9 cellular contexts compared by ENCODE assay signal in genomic region chr14:52551205-52551604, GRCh38. TPM values are rescaled to one million over a fixed set of nuclear protein-coding genes. Genes with fewer than 3 reads are reported as not detected.
DNase-seq lines count a peak whose midpoint lies in the region; ATAC-seq and TF ChIP-seq lines count a peak whose summit lies in the region.
"Had no signal": no experiment of that assay in that cellular context is flagged by ENCODE, and none has a peak within 500 bp of the region (broad histone marks: within the 10 kb centered on the region; RNA-seq: fewer than 3 reads in every experiment).

No MANE protein-coding gene starts in this region.

- TF ChIP-seq CTCF in PC-3 (conservative IDR thresholded peaks at IDR 0.05; ENCODE audit: low read depth, low read length) (no peak), epithelial cell of proximal tubule (conservative IDR thresholded peaks at IDR 0.05; ENCODE audit: low read depth, low read length) (no peak), prostate gland (IDR thresholded peaks at IDR 0.05) (no peak)

- CTCF ChIA-PET in PC-3 (lab: Charles Lee): interaction anchor here (0.6 to 1.0 kb wide), 4 partner anchors 130 to 601 kb away, joined by 3 to 12 read pairs (median 5); no protein-coding TSS in a partner anchor

- POLR2A ChIA-PET in PC-3 (lab: Charles Lee; ENCODE audit: unreplicated experiment): interaction anchor here (0.6 kb wide), 1 partner anchor 119 kb away, joined by 6 read pairs; no protein-coding TSS in a partner anchor

- peak overlapping the region; percentile 95 for H2AFZ ChIP-seq in PC-3 (ENCODE audit: low read length)

- H3K27me3 ChIP-seq in PC-3 (ENCODE audit: low read length) (no peaks in the 10 kb centered on the region), prostate gland (replicated peaks; ENCODE audit: insufficient read depth) (no peaks in the 10 kb centered on the region)

- no peak for DNase-seq in PC-3
- no peak for DNase-seq in epithelial cell of proximal tubule (ENCODE audit: low read depth)
- no peak for DNase-seq in prostate gland (ENCODE audit: low spot score)
- no peak for DNase-seq in AG20443 (ENCODE audit: low spot score)
- no peak for DNase-seq in DMS 273 (lab: John Stamatoyannopoulos, UW; ENCODE audit: unreplicated experiment)
- DNase-seq in NCI-H226: no peak
- DNase-seq: amniotic stem cell had no signal

- intact Hi-C loops in PC-3 (cut with micrococcal nuclease) (loop anchor here (5.0 to 10.0 kb wide), 4 partner anchors 91 to 754 kb away; partner anchors contain the start of gene FERMT2), prostate gland (cut with DNase I) (loop anchor here (5.0 to 10.0 kb wide), 3 partner anchors 144 to 401 kb away; partner anchors contain the start of genes ERO1A, FERMT2 and PTGER2)

- H3K27ac ChIP-seq in PC-3 (ENCODE audit: low read length): no peak overlapping the region
- H3K27ac ChIP-seq in prostate gland: peak overlapping the region; percentile 95 to 96

- H3K4me1 ChIP-seq in PC-3 (ENCODE audit: insufficient read depth, low read length) (peaks cover 20% of the 10 kb centered on the region), prostate gland (replicated peaks) (peaks cover 3% of the 10 kb centered on the region)

- no peaks in the 10 kb centered on the region for H3K36me3 ChIP-seq in PC-3 (ENCODE audit: low read depth, low read length)
- no peaks in the 10 kb centered on the region for H3K36me3 ChIP-seq in prostate gland

- H3K4me2 ChIP-seq in PC-3 (ENCODE audit: low read length): peak overlapping the region; percentile 97

- ATAC-seq in PC-3 (no peak), GM19035 (IDR thresholded peaks at IDR 0.05; ENCODE audit: unreplicated experiment) (no peak)

- peak overlapping the region; percentile 95 for H3K4me3 ChIP-seq in GM08714 (ENCODE audit: low read length)
- peak overlapping the region; percentile 87 for H3K4me3 ChIP-seq in PC-3 (ENCODE audit: low read length)
- H3K4me3 ChIP-seq in epithelial cell of proximal tubule (ENCODE audit: low read depth, low read length): peak overlapping the region; percentile 77
- peak overlapping the region; percentile 61 to 80 for H3K4me3 ChIP-seq in prostate gland

- no TSS peak for BruUV-seq in PC-3 (replicated peaks; lab: Mats Ljungman, UMichigan)

- no peak for TF ChIP-seq POLR2A in prostate gland (IDR thresholded peaks at IDR 0.05)

- peak overlapping the region; percentile 75 for H3K9ac ChIP-seq in PC-3 (ENCODE audit: low read length)

- H3K79me2 ChIP-seq in PC-3 (ENCODE audit: low read length): peaks cover 13% of the 10 kb centered on the region

- H3K9me3 ChIP-seq in PC-3 (ENCODE audit: low read length) (no peaks in the 10 kb centered on the region), prostate gland (no peaks in the 10 kb centered on the region)

- no peaks in the 10 kb centered on the region for H4K20me1 ChIP-seq in PC-3 (ENCODE audit: low read length)

- no peaks in the 10 kb centered on the region for H3F3A ChIP-seq in PC-3 (ENCODE audit: low read length, unreplicated experiment)

- 21% methylated on average over 6 of the region's 6 CpGs for WGBS in prostate gland

- no peaks in the 10 kb centered on the region for H3K9me2 ChIP-seq in PC-3 (replicated peaks; ENCODE audit: low read length)

RNA-seq across cellular contexts. Expression of gene TXNDC16, which starts 1.1 kb away (rescaled TPM):
- total RNA-seq in PC-3 (2014; rRNA removed) (3.9 and 4.0 TPM in 2 replicates), epithelial cell of proximal tubule (3.7 and 6.7 TPM in 2 replicates), prostate gland (10 to 100 TPM; 14.0 to 37.1 TPM)

RNA-seq across cellular contexts. Expression of gene GPR137C, which starts 1.4 kb away (rescaled TPM):
- total RNA-seq in PC-3 (2014; rRNA removed) (0.63 and 0.91 TPM in 2 replicates), epithelial cell of proximal tubule (1.1 and 1.7 TPM in 2 replicates), prostate gland (1 to 10 TPM in 1 of 2 donors, under 1 TPM in 1; 0.09 to 5.3 TPM)
